ENCODE assay signal across 11 cellular contexts in genomic region chr13:23505007-23505406, GRCh38.
DNase-seq lines count a peak whose midpoint lies in the region; ATAC-seq and TF ChIP-seq lines count a peak whose summit lies in the region.
"Had no signal": no experiment of that assay in that cellular context is flagged by ENCODE, and none has a peak within 500 bp of the region (broad histone marks: within the 10 kb centered on the region; RNA-seq: fewer than 3 reads in every experiment).

No MANE protein-coding gene starts in this region.

- no peak for TF ChIP-seq POLR2A in suprapubic skin (IDR thresholded peaks at IDR 0.05)

- no peak for TF ChIP-seq EP300 in suprapubic skin (IDR thresholded peaks at IDR 0.05)

- WGBS in suprapubic skin = 49% methylated on average over 8 of the region's 8 CpGs

- peaks cover 50% of the 10 kb centered on the region for H3K4me1 ChIP-seq in suprapubic skin

- DNase-seq in HFF-Myc (ENCODE audit: extremely low read depth, low read depth) (no peak), cardiac fibroblast (ENCODE audit: low read depth in 2 of 2) (peak; percentile 26 to 34), iris pigment epithelial cell (ENCODE audit: low read depth) (peak; percentile 64), suprapubic skin (ENCODE audit: low spot score in 2 of 2) (no peak), hippocampal formation (lab: John Stamatoyannopoulos, UW) (no peak)
- DNase-seq: aorta, left cardiac atrium, NCI-H446 treated with DMSO at 0.1 percent for 48 hours had no signal

- H3K9me3 ChIP-seq in suprapubic skin = no peaks in the 10 kb centered on the region

- ATAC-seq in GM18868 (IDR thresholded peaks at IDR 0.05; ENCODE audit: unreplicated experiment) = no peak
- no peak for ATAC-seq in GM21360 (IDR thresholded peaks at IDR 0.05; ENCODE audit: unreplicated experiment)
- ATAC-seq: WTC11 had no signal

- no peaks in the 10 kb centered on the region for H3K36me3 ChIP-seq in suprapubic skin

- peak overlapping the region; percentile 15 for H3K27ac ChIP-seq in suprapubic skin

- peak overlapping the region; percentile 27 for H3K4me3 ChIP-seq in HFF-Myc (replicated peaks; ENCODE audit: low read depth, low read length)
- no peak overlapping the region for H3K4me3 ChIP-seq in cardiac fibroblast (replicated peaks in 1 of 2; ENCODE audit: low read depth in 2 of 2, low read length in 2 of 2)
- H3K4me3 ChIP-seq in suprapubic skin = no peak overlapping the region

- no peaks in the 10 kb centered on the region for H3K27me3 ChIP-seq in suprapubic skin

- no peak for TF ChIP-seq CTCF in HFF-Myc (IDR thresholded peaks at IDR 0.05; ENCODE audit: low read depth, low read length, missing control alignments)
- no peak for TF ChIP-seq CTCF in cardiac fibroblast (IDR thresholded peaks at IDR 0.05; ENCODE audit: low read depth, low read length)
- no peak for TF ChIP-seq CTCF in suprapubic skin (IDR thresholded peaks at IDR 0.05)

Comparison
In these comparisons a context has a peak if more than half of its experiments do, and no peak if none do; other contexts are left out.
1. DNase-seq: peak in cardiac fibroblast (2 of 2) and iris pigment epithelial cell (single experiment); none in HFF-Myc (single experiment), suprapubic skin (0 of 2) and hippocampal formation (0 of 2).